Comparison of ENCODE assay signal across 23 cellular contexts in the genomic region with DNA sequence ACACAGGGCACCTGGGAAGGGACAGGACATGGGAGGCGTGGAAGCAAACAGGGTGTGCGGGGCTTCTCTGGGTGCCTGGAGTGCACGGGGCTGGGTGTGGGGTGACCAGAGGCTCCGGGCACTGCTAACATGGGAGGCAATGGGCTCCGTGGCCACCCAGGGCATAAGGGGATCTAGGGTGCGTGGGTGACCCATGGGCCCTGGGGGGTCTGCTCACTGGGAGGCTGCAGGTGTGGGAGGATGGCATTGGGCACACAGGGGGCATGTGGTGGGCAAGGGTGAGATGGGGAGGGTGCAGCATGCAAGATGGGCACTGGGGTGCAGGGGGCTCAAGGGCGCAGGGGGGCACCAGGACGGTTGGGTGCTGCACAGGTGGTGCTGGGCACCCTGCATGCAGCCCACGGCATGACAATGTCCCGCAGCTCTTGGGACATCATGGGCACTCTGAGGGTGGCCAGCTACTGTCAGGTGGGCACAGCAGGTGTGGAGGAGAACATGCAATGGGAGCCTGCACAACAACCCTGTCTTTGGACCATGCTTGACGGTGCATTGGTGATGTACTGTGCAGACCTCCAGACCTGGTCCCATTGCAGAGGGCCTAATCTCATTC. TPM values are rescaled to one million over a fixed set of nuclear protein-coding genes. Genes with fewer than 3 reads are reported as not detected.
DNase-seq lines count a peak whose midpoint lies in the region; ATAC-seq and TF ChIP-seq lines count a peak whose summit lies in the region.
"Had no signal": no experiment of that assay in that cellular context is flagged by ENCODE, and none has a peak within 500 bp of the region (broad histone marks: within the 10 kb centered on the region; RNA-seq: fewer than 3 reads in every experiment).

No MANE protein-coding gene starts in this region.

- no peak overlapping the region for H2AFZ ChIP-seq in SK-N-SH (ENCODE audit: low read depth)

- no peaks in the 10 kb centered on the region for H3K9me3 ChIP-seq in SK-N-SH
- H3K9me3 ChIP-seq: BE2C had no signal

- H3K4me3 ChIP-seq in SK-N-SH (ENCODE audit: low read depth in 2 of 2, low read length in 1 of 2) (no peak overlapping the region), H7 (ENCODE audit: insufficient read depth, low read depth, low read length) (no peak overlapping the region)

- H3K9ac ChIP-seq in SK-N-SH, result no peak overlapping the region

- DNase-seq in SK-N-SH, result no peak
- DNase-seq in H7, result peak; percentile 45
- no peak for DNase-seq in left lobe of liver (ENCODE audit: low spot score)
- DNase-seq in sciatic nerve (ENCODE audit: low spot score), result peak; percentile 47
- DNase-seq in superior temporal gyrus (ENCODE audit: extremely low spot score), result no peak
- no peak for DNase-seq in NCI-H526 treated with DMSO at 0.1 percent for 48 hours (lab: John Stamatoyannopoulos, UW)
- DNase-seq: 8988T; activated CD4-positive, alpha-beta T cell treated with anti-CD3 and anti-CD28 coated beads for 36 hours; activated gamma-delta T cell; BE2C; COR-L47; foreskin keratinocyte; KG1; NCI-H1694; NCI-H2171 treated with DMSO at 0.1 percent for 48 hours; NCI-H526; SHP77 treated with DMSO at 0.1 percent for 48 hours; stimulated activated CD4-positive, alpha-beta T cell treated with anti-CD3 and anti-CD28 coated beads, Interleukin-2, amount 100 ng/mL, for 24 hours had no signal

- no peak for TF ChIP-seq EP300 in SK-N-SH (IDR thresholded peaks at IDR 0.05; ENCODE audit: borderline replicate concordance in 1 of 2, low read depth in 1 of 2, low read length in 1 of 2)

- H3K4me1 ChIP-seq in SK-N-SH (ENCODE audit: control insufficient read depth in 1 of 2, insufficient read depth in 2 of 2, low read depth in 1 of 2, low read length in 1 of 2), result peaks cover 0 to 13% of the 10 kb centered on the region in 2 experiments; a peak in 1 of 4 replicates
- H3K4me1 ChIP-seq: BE2C, foreskin keratinocyte had no signal

- H3K36me3 ChIP-seq in SK-N-SH (replicated peaks in 1 of 2; ENCODE audit: control insufficient read depth in 1 of 2, insufficient read depth in 2 of 2, low read length in 1 of 2) (peaks cover 0 to 34% of the 10 kb centered on the region in 2 experiments), H7 (replicated peaks; ENCODE audit: control insufficient read depth, insufficient read depth, low read length) (peaks cover 9% of the 10 kb centered on the region)

- H3F3A ChIP-seq in SK-N-SH (replicated peaks; ENCODE audit: insufficient read depth), result no peaks in the 10 kb centered on the region

- H3K27me3 ChIP-seq in SK-N-SH (ENCODE audit: insufficient read depth) (no peaks in the 10 kb centered on the region), H7 (ENCODE audit: control insufficient read depth, insufficient read depth, low read length) (no peaks in the 10 kb centered on the region)
- H3K27me3 ChIP-seq: BE2C, foreskin keratinocyte had no signal

- peak; percentile 7 for ATAC-seq in SK-N-SH treated with all-trans-retinoic acid at 6 μM for 48 hours
- ATAC-seq in left lobe of liver, result peak; percentile 15
- no peak for ATAC-seq in sciatic nerve
- no peak for ATAC-seq in GM21526 (IDR thresholded peaks at IDR 0.05; ENCODE audit: low FRiP score, unreplicated experiment)
- ATAC-seq: foreskin keratinocyte had no signal

- H3K4me2 ChIP-seq in SK-N-SH, result no peak overlapping the region

- H4K20me1 ChIP-seq in SK-N-SH (ENCODE audit: insufficient read depth), result no peaks in the 10 kb centered on the region; the same call in 1 of the 2 replicates

- intact Hi-C loops in sciatic nerve (cut with DNase I), result no loop called here

- 87% methylated on average over 7 of the region's 11 CpGs for WGBS in SK-N-SH (ENCODE audit: low lambda C conversion rate)

- POLR2A ChIA-PET in SK-N-SH (lab: Yijun Ruan, JAX), result interaction anchor here (0.8 kb wide), 1 partner anchor 34 kb away, joined by 3 read pairs; no protein-coding TSS in a partner anchor

- no peaks in the 10 kb centered on the region for H3K79me2 ChIP-seq in SK-N-SH (ENCODE audit: insufficient read depth)

- CTCF ChIA-PET in SK-N-SH (lab: Yijun Ruan, JAX), result interaction anchor here (0.5 to 2.0 kb wide), 3 partner anchors 12 to 444 kb away, joined by 3 to 7 read pairs (median 3); no protein-coding TSS in a partner anchor

- no peak for TF ChIP-seq RAD21 in SK-N-SH (IDR thresholded peaks at IDR 0.05; ENCODE audit: low read length)

- no peak overlapping the region for H3K27ac ChIP-seq in SK-N-SH (ENCODE audit: low read depth in 2 of 2, low read length in 1 of 2)
- H3K27ac ChIP-seq: epithelial cell of prostate, foreskin keratinocyte had no signal

- H3K9me2 ChIP-seq in SK-N-SH, result no peaks in the 10 kb centered on the region

- no peak for TF ChIP-seq CTCF in SK-N-SH (IDR thresholded peaks at IDR 0.05)

TF ChIP-seq in SK-N-SH treated with all-trans-retinoic acid at 6 μM for 48 hours, 23 proteins besides CTCF, POLR2A, EP300 and RAD21:
- no peak for TF ChIP-seq PPARA (CRISPR knock-in tag; IDR thresholded peaks at IDR 0.05; ENCODE audit: borderline replicate concordance)
- TF ChIP-seq, protein P1, sequence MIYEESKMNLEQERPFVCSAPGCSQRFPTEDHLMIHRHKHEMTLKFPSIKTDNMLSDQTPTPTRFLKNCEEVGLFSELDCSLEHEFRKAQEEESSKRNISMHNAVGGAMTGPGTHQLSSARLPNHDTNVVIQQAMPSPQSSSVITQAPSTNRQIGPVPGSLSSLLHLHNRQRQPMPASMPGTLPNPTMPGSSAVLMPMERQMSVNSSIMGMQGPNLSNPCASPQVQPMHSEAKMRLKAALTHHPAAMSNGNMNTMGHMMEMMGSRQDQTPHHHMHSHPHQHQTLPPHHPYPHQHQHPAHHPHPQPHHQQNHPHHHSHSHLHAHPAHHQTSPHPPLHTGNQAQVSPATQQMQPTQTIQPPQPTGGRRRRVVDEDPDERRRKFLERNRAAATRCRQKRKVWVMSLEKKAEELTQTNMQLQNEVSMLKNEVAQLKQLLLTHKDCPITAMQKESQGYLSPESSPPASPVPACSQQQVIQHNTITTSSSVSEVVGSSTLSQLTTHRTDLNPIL (CRISPR knock-in tag; IDR thresholded peaks at IDR 0.05; ENCODE audit: low read depth), result no peak
- no peak for TF ChIP-seq BACH2 (CRISPR knock-in tag; IDR thresholded peaks at IDR 0.05; ENCODE audit: borderline replicate concordance)
- no peak for TF ChIP-seq ESRRG (CRISPR knock-in tag; IDR thresholded peaks at IDR 0.05)
- TF ChIP-seq TCF4 (CRISPR knock-in tag; IDR thresholded peaks at IDR 0.05; ENCODE audit: borderline replicate concordance), result no peak
- TF ChIP-seq ARNTL (CRISPR knock-in tag; IDR thresholded peaks at IDR 0.05; ENCODE audit: borderline replicate concordance, low read depth), result no peak
- no peak for TF ChIP-seq CSDC2 (CRISPR knock-in tag; IDR thresholded peaks at IDR 0.05)
- no peak for TF ChIP-seq ZNF8 (CRISPR knock-in tag; IDR thresholded peaks at IDR 0.05)
- TF ChIP-seq ZC3H10 (CRISPR knock-in tag; IDR thresholded peaks at IDR 0.05), result no peak
- TF ChIP-seq ZNF565 (CRISPR knock-in tag; conservative IDR thresholded peaks at IDR 0.05; ENCODE audit: low read depth), result no peak

TF ChIP-seq in SK-N-SH, 30 proteins besides CTCF, POLR2A, EP300 and RAD21:
- TF ChIP-seq EZH2phosphoT487 (IDR thresholded peaks at IDR 0.05; ENCODE audit: borderline replicate concordance, low read depth) (no peak), GABPA (IDR thresholded peaks at IDR 0.05; ENCODE audit: low read depth) (no peak), FOSL2 (IDR thresholded peaks at IDR 0.05; ENCODE audit: borderline replicate concordance, low read depth) (no peak), CHD2 (IDR thresholded peaks at IDR 0.05; ENCODE audit: low read length, partially characterized antibody) (no peak), FOXM1 (IDR thresholded peaks at IDR 0.05; ENCODE audit: low read depth) (no peak), POLR2AphosphoS5 (IDR thresholded peaks at IDR 0.05; ENCODE audit: low read depth, low read length) (no peak)
- TF ChIP-seq, protein P2, sequence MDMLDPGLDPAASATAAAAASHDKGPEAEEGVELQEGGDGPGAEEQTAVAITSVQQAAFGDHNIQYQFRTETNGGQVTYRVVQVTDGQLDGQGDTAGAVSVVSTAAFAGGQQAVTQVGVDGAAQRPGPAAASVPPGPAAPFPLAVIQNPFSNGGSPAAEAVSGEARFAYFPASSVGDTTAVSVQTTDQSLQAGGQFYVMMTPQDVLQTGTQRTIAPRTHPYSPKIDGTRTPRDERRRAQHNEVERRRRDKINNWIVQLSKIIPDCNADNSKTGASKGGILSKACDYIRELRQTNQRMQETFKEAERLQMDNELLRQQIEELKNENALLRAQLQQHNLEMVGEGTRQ (IDR thresholded peaks at IDR 0.05; ENCODE audit: borderline replicate concordance, low read depth, low read length), result no peak
- TF ChIP-seq, protein P3, sequence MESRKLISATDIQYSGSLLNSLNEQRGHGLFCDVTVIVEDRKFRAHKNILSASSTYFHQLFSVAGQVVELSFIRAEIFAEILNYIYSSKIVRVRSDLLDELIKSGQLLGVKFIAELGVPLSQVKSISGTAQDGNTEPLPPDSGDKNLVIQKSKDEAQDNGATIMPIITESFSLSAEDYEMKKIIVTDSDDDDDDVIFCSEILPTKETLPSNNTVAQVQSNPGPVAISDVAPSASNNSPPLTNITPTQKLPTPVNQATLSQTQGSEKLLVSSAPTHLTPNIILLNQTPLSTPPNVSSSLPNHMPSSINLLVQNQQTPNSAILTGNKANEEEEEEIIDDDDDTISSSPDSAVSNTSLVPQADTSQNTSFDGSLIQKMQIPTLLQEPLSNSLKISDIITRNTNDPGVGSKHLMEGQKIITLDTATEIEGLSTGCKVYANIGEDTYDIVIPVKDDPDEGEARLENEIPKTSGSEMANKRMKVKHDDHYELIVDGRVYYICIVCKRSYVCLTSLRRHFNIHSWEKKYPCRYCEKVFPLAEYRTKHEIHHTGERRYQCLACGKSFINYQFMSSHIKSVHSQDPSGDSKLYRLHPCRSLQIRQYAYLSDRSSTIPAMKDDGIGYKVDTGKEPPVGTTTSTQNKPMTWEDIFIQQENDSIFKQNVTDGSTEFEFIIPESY (IDR thresholded peaks at IDR 0.05; ENCODE audit: borderline replicate concordance, low read depth), result no peak
TF ChIP-seq in SK-N-SH: peak in this region for 0.

RNA-seq across cellular contexts. Expression of gene TRIM11, which starts 15.1 kb away (rescaled TPM):
- polyA plus RNA-seq in SK-N-SH (2012; rRNA removed), result 11.1 and 16.1 TPM in 2 replicates
- polyA plus RNA-seq in SK-N-SH (2012; cell fraction: cytosol; rRNA removed), result 6.9 and 10.8 TPM in 2 replicates
- 47.1 and 60.3 TPM in 2 replicates for polyA plus RNA-seq in SK-N-SH (2012; cell fraction: nucleus; rRNA removed)
- 39.0 and 50.2 TPM in 2 replicates for total RNA-seq in H7 (2014; rRNA removed; shearing (Covaris generic))
- total RNA-seq in left lobe of liver, result 7.3 TPM
- 18.1 TPM for total RNA-seq in sciatic nerve

RNA-seq across cellular contexts. Expression of gene TRIM17, which starts 25.1 kb away (rescaled TPM):
- polyA plus RNA-seq in SK-N-SH (2012; rRNA removed), result 1.5 and 1.6 TPM in 2 replicates
- 0.35 and 0.69 TPM in 2 replicates for polyA plus RNA-seq in SK-N-SH (2012; cell fraction: cytosol; rRNA removed)
- 13.2 TPM in 2 replicates for polyA plus RNA-seq in SK-N-SH (2012; cell fraction: nucleus; rRNA removed)
- total RNA-seq in H7 (2014; rRNA removed; shearing (Covaris generic)), result 4.9 and 5.6 TPM in 2 replicates
- total RNA-seq in left lobe of liver (not detected), sciatic nerve (1.2 TPM)
- total RNA-seq: dermis microvascular lymphatic vessel endothelial cell, mesenteric fat pad had no signal

Comparison
In these comparisons a context has a peak if more than half of its experiments do, and no peak if none do; other contexts are left out.
1. ATAC-seq: peak in SK-N-SH treated with all-trans-retinoic acid at 6 μM for 48 hours (single experiment) and left lobe of liver (single experiment); none in sciatic nerve (single experiment) and GM21526 (single experiment).
2. DNase-seq: peak in H7 (single experiment) and sciatic nerve (single experiment); none in SK-N-SH (single experiment), left lobe of liver (single experiment), superior temporal gyrus (single experiment) and NCI-H526 treated with DMSO at 0.1 percent for 48 hours (single experiment).